Comparison of ENCODE assay signal across 1 cellular context in the genomic region with DNA sequence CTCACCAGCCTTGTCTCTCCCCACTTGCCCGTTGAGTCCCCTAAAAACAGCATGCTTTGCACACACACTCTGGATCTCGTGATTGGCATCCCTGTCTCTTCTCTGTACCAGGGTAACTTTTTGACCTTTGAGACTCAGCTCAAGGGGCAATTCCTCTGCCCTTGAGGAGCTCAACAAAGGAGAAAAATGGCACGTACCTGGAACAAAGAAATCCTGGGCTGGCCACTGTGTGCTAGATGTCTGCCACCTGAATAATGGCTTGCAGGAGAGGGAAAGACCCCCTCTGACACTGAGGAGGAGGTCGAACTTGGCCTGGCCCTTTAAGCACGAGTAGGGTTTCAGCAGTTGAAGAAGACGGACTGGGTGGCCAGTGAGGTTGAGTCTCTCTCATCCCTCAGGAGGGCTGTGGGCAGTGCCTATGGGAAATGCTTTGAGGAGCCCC.
A peak's percentile ranks its signal among the peaks of the same experiment; 100 is the strongest.
TF ChIP-seq lines count a peak whose summit lies in the region.

No MANE protein-coding gene starts in this region.

TF ChIP-seq in liver, 16 proteins besides CTCF, POLR2A, EP300 and RAD21:
- no peak for TF ChIP-seq ZBTB33 (IDR thresholded peaks at IDR 0.05)
- TF ChIP-seq YY1 (IDR thresholded peaks at IDR 0.05): no peak
- TF ChIP-seq TAF1 (conservative IDR thresholded peaks at IDR 0.05): no peak
- no peak for TF ChIP-seq EGR1 (IDR thresholded peaks at IDR 0.05; ENCODE audit: low read depth in 2 of 2)
- peak in 1 of 2 donors; percentile 23 for TF ChIP-seq RXRA (IDR thresholded peaks at IDR 0.05)
- TF ChIP-seq FOXA2 (IDR thresholded peaks at IDR 0.05): no peak
- no peak for TF ChIP-seq JUND (IDR thresholded peaks at IDR 0.05)
- TF ChIP-seq GABPA (IDR thresholded peaks at IDR 0.05 in 1 of 2, conservative IDR thresholded peaks at IDR 0.05 in 1 of 2): no peak
- no peak for TF ChIP-seq MAX (IDR thresholded peaks at IDR 0.05)
- TF ChIP-seq HNF4A (conservative IDR thresholded peaks at IDR 0.05): peak; percentile 61 to 75
- TF ChIP-seq FOXA1 (IDR thresholded peaks at IDR 0.05): no peak
- TF ChIP-seq, protein P1, sequence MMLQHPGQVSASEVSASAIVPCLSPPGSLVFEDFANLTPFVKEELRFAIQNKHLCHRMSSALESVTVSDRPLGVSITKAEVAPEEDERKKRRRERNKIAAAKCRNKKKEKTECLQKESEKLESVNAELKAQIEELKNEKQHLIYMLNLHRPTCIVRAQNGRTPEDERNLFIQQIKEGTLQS (IDR thresholded peaks at IDR 0.05): no peak
- no peak for TF ChIP-seq HNF4G (IDR thresholded peaks at IDR 0.05)
- no peak for TF ChIP-seq SP1 (IDR thresholded peaks at IDR 0.05)
- no peak for TF ChIP-seq NR2F2 (IDR thresholded peaks at IDR 0.05)
- TF ChIP-seq, protein P2, sequence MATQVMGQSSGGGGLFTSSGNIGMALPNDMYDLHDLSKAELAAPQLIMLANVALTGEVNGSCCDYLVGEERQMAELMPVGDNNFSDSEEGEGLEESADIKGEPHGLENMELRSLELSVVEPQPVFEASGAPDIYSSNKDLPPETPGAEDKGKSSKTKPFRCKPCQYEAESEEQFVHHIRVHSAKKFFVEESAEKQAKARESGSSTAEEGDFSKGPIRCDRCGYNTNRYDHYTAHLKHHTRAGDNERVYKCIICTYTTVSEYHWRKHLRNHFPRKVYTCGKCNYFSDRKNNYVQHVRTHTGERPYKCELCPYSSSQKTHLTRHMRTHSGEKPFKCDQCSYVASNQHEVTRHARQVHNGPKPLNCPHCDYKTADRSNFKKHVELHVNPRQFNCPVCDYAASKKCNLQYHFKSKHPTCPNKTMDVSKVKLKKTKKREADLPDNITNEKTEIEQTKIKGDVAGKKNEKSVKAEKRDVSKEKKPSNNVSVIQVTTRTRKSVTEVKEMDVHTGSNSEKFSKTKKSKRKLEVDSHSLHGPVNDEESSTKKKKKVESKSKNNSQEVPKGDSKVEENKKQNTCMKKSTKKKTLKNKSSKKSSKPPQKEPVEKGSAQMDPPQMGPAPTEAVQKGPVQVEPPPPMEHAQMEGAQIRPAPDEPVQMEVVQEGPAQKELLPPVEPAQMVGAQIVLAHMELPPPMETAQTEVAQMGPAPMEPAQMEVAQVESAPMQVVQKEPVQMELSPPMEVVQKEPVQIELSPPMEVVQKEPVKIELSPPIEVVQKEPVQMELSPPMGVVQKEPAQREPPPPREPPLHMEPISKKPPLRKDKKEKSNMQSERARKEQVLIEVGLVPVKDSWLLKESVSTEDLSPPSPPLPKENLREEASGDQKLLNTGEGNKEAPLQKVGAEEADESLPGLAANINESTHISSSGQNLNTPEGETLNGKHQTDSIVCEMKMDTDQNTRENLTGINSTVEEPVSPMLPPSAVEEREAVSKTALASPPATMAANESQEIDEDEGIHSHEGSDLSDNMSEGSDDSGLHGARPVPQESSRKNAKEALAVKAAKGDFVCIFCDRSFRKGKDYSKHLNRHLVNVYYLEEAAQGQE (IDR thresholded peaks at IDR 0.05): no peak
